In genomic region chr2:232911712-232912277, GRCh38 we compare ENCODE assay signal across 36 cellular contexts.
"Had no signal": no experiment of that assay in that cellular context is flagged by ENCODE, and none has a peak within 500 bp of the region (broad histone marks: within the 10 kb centered on the region; RNA-seq: fewer than 3 reads in every experiment).

No MANE protein-coding gene starts in this region.

- H3K4me3 ChIP-seq: MG63 had no signal

- DNase-seq: Kasumi-1, MG63, MM.1S, MV-4-11, NCI-H1048, NCI-H1092, NCI-H1092 treated with DMSO at 0.1 percent for 48 hours, NCI-H1105, NCI-H1105 treated with DMSO at 0.1 percent for 48 hours, NCI-H1417, NCI-H1417 treated with DMSO at 0.1 percent for 48 hours, NCI-H1436, NCI-H1436 treated with DMSO at 0.1 percent for 48 hours, NCI-H146, NCI-H1694, NCI-H1694 treated with DMSO at 0.1 percent for 48 hours, NCI-H187, NCI-H187 treated with DMSO at 0.1 percent for 48 hours, NCI-H1930, NCI-H2029, NCI-H2029 treated with DMSO at 0.1 percent for 48 hours, NCI-H2081, NCI-H2081 treated with DMSO at 0.1 percent for 48 hours, NCI-H2107, NCI-H2171, NCI-H2171 treated with DMSO at 0.1 percent for 48 hours, NCI-H2227 treated with DMSO at 0.1 percent for 48 hours, NCI-H226, NCI-H345, NCI-H446, NCI-H446 treated with DMSO at 0.1 percent for 48 hours, NCI-H510A, NCI-H510A treated with DMSO at 0.1 percent for 48 hours, NCI-H524, NCI-H524 treated with DMSO at 0.1 percent for 48 hours, NCI-H526 had no signal

- H3K27me3 ChIP-seq: MG63 had no signal
